In genomic region chr18:43079422-43079821, GRCh38 we compare ENCODE assay signal across 16 cellular contexts. TPM values are rescaled to one million over a fixed set of nuclear protein-coding genes. Genes with fewer than 3 reads are reported as not detected.
DNase-seq lines count a peak whose midpoint lies in the region; ATAC-seq and TF ChIP-seq lines count a peak whose summit lies in the region.
"Had no signal": no experiment of that assay in that cellular context is flagged by ENCODE, and none has a peak within 500 bp of the region (broad histone marks: within the 10 kb centered on the region; RNA-seq: fewer than 3 reads in every experiment).

No MANE protein-coding gene starts in this region.

- no peaks in the 10 kb centered on the region for H3K27me3 ChIP-seq in GM23338 (ENCODE audit: insufficient read depth)
- H3K27me3 ChIP-seq in neural cell (ENCODE audit: insufficient read depth, low read depth, low read length) = no peaks in the 10 kb centered on the region
- H3K27me3 ChIP-seq: BE2C had no signal

- H3K9ac ChIP-seq in neural cell (ENCODE audit: low read length) = peak overlapping the region; percentile 29

- peaks cover 42% of the 10 kb centered on the region for H3K4me1 ChIP-seq in GM23338 (ENCODE audit: insufficient read depth)
- H3K4me1 ChIP-seq: A549, BE2C, HAP-1 had no signal

- H2AFZ ChIP-seq in GM23338 (no peak overlapping the region), neural cell (ENCODE audit: low read depth, low read length) (no peak overlapping the region)

- H3K36me3 Mint-ChIP-seq in GM23338 (ENCODE audit: low read depth) = peaks cover 4% of the 10 kb centered on the region; the same call in 2 of the 3 replicates
- no peaks in the 10 kb centered on the region for H3K36me3 Mint-ChIP-seq in stimulated activated effector memory CD8-positive, alpha-beta T cell treated with anti-CD3 and anti-CD28 coated beads, Interleukin-12 subunit alpha, Interleukin-12 subunit beta, amount 100 ng/mL, for 72 hours
- H3K36me3 Mint-ChIP-seq: CD4-positive, alpha-beta memory T cell had no signal

- H3K4me3 ChIP-seq in GM23338 (no peak overlapping the region), neural cell (ENCODE audit: low read length) (peak overlapping the region; percentile 25)
- H3K4me3 ChIP-seq: A549, HAP-1 had no signal

- H3K4me2 ChIP-seq in GM23338 = no peak overlapping the region
- peak overlapping the region; percentile 10 for H3K4me2 ChIP-seq in neural cell (ENCODE audit: low read length)
- H3K4me2 ChIP-seq: A549 had no signal

- H3K27me3 Mint-ChIP-seq in GM23338 (ENCODE audit: insufficient read depth, low read depth, poor library complexity) = no peaks in the 10 kb centered on the region
- H3K27me3 Mint-ChIP-seq: CD4-positive, alpha-beta memory T cell had no signal

- H3K4me1 Mint-ChIP-seq in GM23338 = peaks cover 41% of the 10 kb centered on the region
- no peaks in the 10 kb centered on the region for H3K4me1 Mint-ChIP-seq in stimulated activated effector memory CD8-positive, alpha-beta T cell treated with anti-CD3 and anti-CD28 coated beads, Interleukin-12 subunit alpha, Interleukin-12 subunit beta, amount 100 ng/mL, for 72 hours
- H3K4me1 Mint-ChIP-seq: CD4-positive, alpha-beta memory T cell had no signal

- H4K20me1 ChIP-seq in GM23338 (replicated peaks; ENCODE audit: insufficient read depth) (no peaks in the 10 kb centered on the region), neural cell (ENCODE audit: insufficient read depth) (no peaks in the 10 kb centered on the region)

- TF ChIP-seq CTCF in GM23338 (conservative IDR thresholded peaks at IDR 0.05; ENCODE audit: low read depth in 2 of 2) = no peak
- no peak for TF ChIP-seq CTCF in neural cell (IDR thresholded peaks at IDR 0.05; ENCODE audit: poor library complexity, severe bottlenecking)

- H3K79me2 ChIP-seq in GM23338 (replicated peaks; ENCODE audit: insufficient read depth) = no peaks in the 10 kb centered on the region
- no peaks in the 10 kb centered on the region for H3K79me2 ChIP-seq in neural cell (replicated peaks; ENCODE audit: insufficient read depth, low read length)

- peak; percentile 24 for TF ChIP-seq RAD21 in neural cell (conservative IDR thresholded peaks at IDR 0.05)

- ATAC-seq in GM23338 = no peak
- no peak for ATAC-seq in stimulated activated effector memory CD8-positive, alpha-beta T cell treated with anti-CD3 and anti-CD28 coated beads, Interleukin-12 subunit alpha, Interleukin-12 subunit beta, amount 100 ng/mL, for 72 hours
- ATAC-seq: A549 had no signal

- DNase-seq in GM23338 (ENCODE audit: low spot score) (no peak), NCI-H1105 treated with DMSO at 0.1 percent for 48 hours (lab: John Stamatoyannopoulos, UW) (peak; percentile 28), NCI-H2171 treated with DMSO at 0.1 percent for 48 hours (lab: John Stamatoyannopoulos, UW) (peak; percentile 80), glomerular visceral epithelial cell (ENCODE audit: extremely low spot score) (no peak), GM19238 (ENCODE audit: insufficient read length, low spot score) (no peak)
- no peak for DNase-seq in stimulated activated effector memory CD8-positive, alpha-beta T cell treated with anti-CD3 and anti-CD28 coated beads, Interleukin-12 subunit alpha, Interleukin-12 subunit beta, amount 100 ng/mL, for 72 hours (ENCODE audit: low spot score in 2 of 2)
- DNase-seq: CD4-positive, alpha-beta memory T cell; DMS153; DND-41 had no signal

- H3K27ac ChIP-seq in GM23338 (ENCODE audit: low read depth) (no peak overlapping the region), neural cell (ENCODE audit: low read length) (peak overlapping the region; percentile 79)
- H3K27ac ChIP-seq: A549, C4-2B, HL-60 had no signal

- H3K9me3 Mint-ChIP-seq in GM23338 = peaks cover 4% of the 10 kb centered on the region; the same call in 1 of the 3 replicates
- H3K9me3 Mint-ChIP-seq in stimulated activated effector memory CD8-positive, alpha-beta T cell treated with anti-CD3 and anti-CD28 coated beads, Interleukin-12 subunit alpha, Interleukin-12 subunit beta, amount 100 ng/mL, for 72 hours = peaks cover 14% of the 10 kb centered on the region

- H3K36me3 ChIP-seq in GM23338 (ENCODE audit: insufficient read depth) (no peaks in the 10 kb centered on the region), neural cell (ENCODE audit: insufficient read depth, low read length) (no peaks in the 10 kb centered on the region)
- H3K36me3 ChIP-seq: BE2C, HAP-1 had no signal

- H3K4me3 Mint-ChIP-seq in GM23338 = no peak overlapping the region
- no peak overlapping the region for H3K4me3 Mint-ChIP-seq in stimulated activated effector memory CD8-positive, alpha-beta T cell treated with anti-CD3 and anti-CD28 coated beads, Interleukin-12 subunit alpha, Interleukin-12 subunit beta, amount 100 ng/mL, for 72 hours
- H3K4me3 Mint-ChIP-seq: CD4-positive, alpha-beta memory T cell had no signal

- 0 out of 2 replicates have a peak overlapping the region, but pooled peaks have one; percentile 13 for H3K27ac Mint-ChIP-seq in GM23338
- no peak overlapping the region for H3K27ac Mint-ChIP-seq in stimulated activated effector memory CD8-positive, alpha-beta T cell treated with anti-CD3 and anti-CD28 coated beads, Interleukin-12 subunit alpha, Interleukin-12 subunit beta, amount 100 ng/mL, for 72 hours
- H3K27ac Mint-ChIP-seq: CD4-positive, alpha-beta memory T cell had no signal

- H3F3A ChIP-seq in GM23338 (replicated peaks; ENCODE audit: low read depth) (no peaks in the 10 kb centered on the region), neural cell (ENCODE audit: insufficient read depth, low read length, poor library complexity, severe bottlenecking) (no peaks in the 10 kb centered on the region)

- H3K9me3 ChIP-seq in neural cell (ENCODE audit: low read length) = no peaks in the 10 kb centered on the region
- H3K9me3 ChIP-seq: A549, BE2C, HAP-1 had no signal

- H3K9me2 ChIP-seq in GM23338 (ENCODE audit: insufficient read depth) = no peaks in the 10 kb centered on the region
- H3K9me2 ChIP-seq in neural cell (ENCODE audit: insufficient read depth, low read length) = no peaks in the 10 kb centered on the region

- TF ChIP-seq EP300 in neural cell (conservative IDR thresholded peaks at IDR 0.05; ENCODE audit: poor library complexity, severe bottlenecking) = peak; percentile 98

TF ChIP-seq in GM23338, 12 proteins besides CTCF, POLR2A, EP300 and RAD21 (continues in another document):
- no peak for TF ChIP-seq ZNF331 (CRISPR knock-in tag; IDR thresholded peaks at IDR 0.05; ENCODE audit: low read depth)

TF ChIP-seq in neural cell, 6 proteins besides CTCF, POLR2A, EP300 and RAD21:
- no peak for TF ChIP-seq TAF1 (IDR thresholded peaks at IDR 0.05; ENCODE audit: low read depth)
- peak; percentile 100 for TF ChIP-seq REST (IDR thresholded peaks at IDR 0.05; ENCODE audit: borderline replicate concordance)
- peak; percentile 80 for TF ChIP-seq POLR2AphosphoS5 (IDR thresholded peaks at IDR 0.05)
- TF ChIP-seq SMC3 (conservative IDR thresholded peaks at IDR 0.05; ENCODE audit: poor library complexity) = no peak
TF ChIP-seq in neural cell: peak in this region for 2.

RNA-seq across cellular contexts. Expression of gene RIT2, which starts 36.1 kb away (rescaled TPM):
- total RNA-seq in GM23338 (2014; rRNA removed; shearing (Covaris generic)) = 0.70 and 1.9 TPM in 2 replicates
- polyA plus RNA-seq in GM23338 (2016; fragmentation: Nextera tagmentation; extraction: Ambion mirVana) (8.8 and 9.5 TPM in 2 replicates), neural cell (1.1 and 2.3 TPM in 2 replicates)
- 1.4 TPM in 1 of 2 replicates, not detected in the other for polyA minus RNA-seq in neural cell
- total RNA-seq: CD4-positive, alpha-beta memory T cell had no signal
- polyA plus RNA-seq: A549; AG04450; CD4-positive, alpha-beta memory T cell had no signal

Comparison
In these comparisons a context has a peak if more than half of its experiments do, and no peak if none do; other contexts are left out.
1. DNase-seq: peak in NCI-H1105 treated with DMSO at 0.1 percent for 48 hours (single experiment) and NCI-H2171 treated with DMSO at 0.1 percent for 48 hours (single experiment); none in GM23338 (single experiment), stimulated activated effector memory CD8-positive, alpha-beta T cell treated with anti-CD3 and anti-CD28 coated beads, Interleukin-12 subunit alpha, Interleukin-12 subunit beta, amount 100 ng/mL, for 72 hours (0 of 2), glomerular visceral epithelial cell (single experiment) and GM19238 (single experiment).